9 cellular contexts compared by ENCODE assay signal in the genomic region with DNA sequence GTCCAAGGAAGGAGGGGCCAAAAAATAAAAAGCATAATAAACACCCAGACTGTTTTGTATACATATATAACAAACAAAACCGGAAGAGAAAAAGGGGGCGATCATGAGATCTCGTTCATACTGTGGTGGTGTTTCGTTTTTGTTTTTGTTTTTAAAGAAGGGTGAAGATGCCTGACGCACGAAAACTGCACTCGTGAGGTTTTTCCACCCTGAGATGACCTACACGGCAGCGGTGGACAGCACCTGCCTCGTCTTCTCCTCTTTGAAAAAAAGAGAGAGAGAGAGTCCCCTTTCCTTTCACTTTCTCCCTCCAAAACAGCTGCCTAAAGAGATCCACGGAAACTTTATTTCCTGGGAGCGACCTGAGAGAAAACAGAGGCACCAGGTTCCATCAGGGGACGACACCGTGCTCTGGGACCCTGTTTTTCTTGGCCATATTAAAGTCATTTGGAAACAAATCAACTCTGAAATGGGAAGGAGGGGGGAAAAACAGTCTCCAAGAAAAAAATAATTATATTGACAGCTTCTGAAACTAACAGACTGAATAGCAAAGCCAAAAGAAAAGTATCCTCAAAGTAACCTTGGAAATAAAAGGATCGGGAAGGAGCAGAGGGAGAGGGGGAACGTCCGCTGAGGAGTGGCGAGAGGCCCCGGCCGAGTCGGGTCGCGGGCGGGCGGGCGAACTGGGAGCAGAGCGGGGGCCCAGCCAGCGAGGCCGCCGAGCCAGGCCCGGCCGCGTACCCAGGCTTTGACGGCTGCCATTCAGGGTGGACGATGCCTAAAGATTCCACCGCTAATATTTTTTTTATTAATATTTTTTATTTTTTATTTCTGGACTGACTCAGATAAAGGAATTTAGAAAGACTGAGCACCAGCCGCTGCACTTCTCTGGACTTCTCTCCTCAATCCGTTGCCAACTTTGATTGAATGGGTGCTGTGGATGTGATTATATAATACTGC. TPM values are rescaled to one million over a fixed set of nuclear protein-coding genes. Genes with fewer than 3 reads are reported as not detected.
A peak's percentile ranks its signal among the peaks of the same experiment; 100 is the strongest.
DNase-seq lines count a peak whose midpoint lies in the region; ATAC-seq, FAIRE-seq and TF ChIP-seq lines count a peak whose summit lies in the region.
"Had no signal": no experiment of that assay in that cellular context is flagged by ENCODE, and none has a peak within 500 bp of the region (broad histone marks: within the 10 kb centered on the region; RNA-seq: fewer than 3 reads in every experiment).

No MANE protein-coding gene starts in this region.

- peaks cover 16% of the 10 kb centered on the region; the same call in 1 of the 2 replicates for H3K9me3 ChIP-seq in BLaER1
- no peaks in the 10 kb centered on the region for H3K9me3 ChIP-seq in astrocyte (ENCODE audit: insufficient read depth, low read depth, low read length)

- H3K36me3 Mint-ChIP-seq in astrocyte (ENCODE audit: low read depth, unreplicated experiment) (peaks cover 6% of the 10 kb centered on the region), naive B cell (peaks cover 14 to 35% of the 10 kb centered on the region in 2 donors)

- DNase-seq in GM18507 (ENCODE audit: extremely low spot score, insufficient read length, low read depth) (no peak), astrocyte (ENCODE audit: low read depth) (no peak), naive B cell (no peak), GDM1 (lab: John Stamatoyannopoulos, UW) (no peak), HPDE6-E6E7 (ENCODE audit: extremely low spot score) (no peak)
- no peak for DNase-seq in central memory CD4-positive, alpha-beta T cell
- DNase-seq: DND-41 had no signal

- H3K27me3 ChIP-seq in BLaER1, result peaks cover 100% of the 10 kb centered on the region
- H3K27me3 ChIP-seq in astrocyte (ENCODE audit: insufficient read depth, low read length), result peaks cover 26% of the 10 kb centered on the region

- H3K4me1 ChIP-seq in BLaER1, result peaks cover 20% of the 10 kb centered on the region; the same call in 1 of the 2 replicates
- peaks cover 10% of the 10 kb centered on the region for H3K4me1 ChIP-seq in astrocyte (ENCODE audit: insufficient read depth, low read length)

- H3K4me3 ChIP-seq in BLaER1 (peak overlapping the region; percentile 17; the same call in 1 of the 2 replicates), astrocyte (ENCODE audit: insufficient read depth, low read depth, low read length) (peak overlapping the region; percentile 61)

- peak; percentile 34 to 37 for ATAC-seq in naive B cell (ENCODE audit: low read depth in 2 of 2)
- ATAC-seq in HG03108 (IDR thresholded peaks at IDR 0.05; ENCODE audit: unreplicated experiment), result no peak

- H3K4me3 Mint-ChIP-seq in astrocyte (ENCODE audit: unreplicated experiment), result no peak overlapping the region
- H3K4me3 Mint-ChIP-seq in naive B cell, result peak overlapping the region; percentile 68 to 85 (median 80)

- H3K36me3 ChIP-seq in BLaER1 (no peaks in the 10 kb centered on the region), astrocyte (ENCODE audit: insufficient read depth, low read length) (no peaks in the 10 kb centered on the region)

- H3K4me1 Mint-ChIP-seq in astrocyte (ENCODE audit: low read depth, unreplicated experiment) (peaks cover 8% of the 10 kb centered on the region), naive B cell (peaks cover 41 to 43% (median 42%) of the 10 kb centered on the region in 3 donors)

- H2AFZ ChIP-seq in astrocyte (ENCODE audit: low read depth, low read length), result no peak overlapping the region

- H3K27ac ChIP-seq in BLaER1 (no peak overlapping the region), astrocyte (ENCODE audit: low read depth, low read length) (peak overlapping the region; percentile 63)

- H3K4me2 ChIP-seq in BLaER1, result peak overlapping the region; percentile 29
- peak overlapping the region; percentile 86 for H3K4me2 ChIP-seq in astrocyte (ENCODE audit: low read length)

- peaks cover 71% of the 10 kb centered on the region for H3K79me2 ChIP-seq in astrocyte (ENCODE audit: insufficient read depth, low read length)

- FAIRE-seq in GM18507 (lab: Jason Lieb, UNC), result peak; percentile 59
- no peak for FAIRE-seq in astrocyte (lab: Jason Lieb, UNC)

- H3K27me3 Mint-ChIP-seq in astrocyte (ENCODE audit: low read depth, unreplicated experiment) (peaks cover 70% of the 10 kb centered on the region), naive B cell (peaks cover 62 to 78% (median 73%) of the 10 kb centered on the region in 3 donors)

- TF ChIP-seq CTCF in astrocyte (IDR thresholded peaks at IDR 0.05; ENCODE audit: insufficient read depth, low read depth, low read length), result no peak

- peak overlapping the region; percentile 83 for H3K27ac Mint-ChIP-seq in astrocyte (ENCODE audit: unreplicated experiment)
- peak overlapping the region; percentile 34 to 97 (median 88) for H3K27ac Mint-ChIP-seq in naive B cell

- H4K20me1 ChIP-seq in BLaER1, result peaks cover 93% of the 10 kb centered on the region
- H4K20me1 ChIP-seq in astrocyte (ENCODE audit: insufficient read depth, low read length), result peaks cover 14% of the 10 kb centered on the region

- H3K9me3 Mint-ChIP-seq in astrocyte (ENCODE audit: unreplicated experiment), result peaks cover 29% of the 10 kb centered on the region
- peaks cover 0 to 62% (median 19%) of the 10 kb centered on the region in 7 donors for H3K9me3 Mint-ChIP-seq in naive B cell

- no peak overlapping the region for H3K9ac ChIP-seq in BLaER1
- H3K9ac ChIP-seq in astrocyte (ENCODE audit: low read length), result peak overlapping the region; percentile 88

RNA-seq across cellular contexts. Expression of a gene that starts 3.6 kb away (rescaled TPM):
- 0.09 TPM in 1 of 2 replicates, not detected in the other for total RNA-seq in astrocyte
- polyA plus RNA-seq in naive B cell (ENCODE audit: low read depth in 6 of 6), result not detected
